24 cellular contexts compared by ENCODE assay signal in the genomic region with DNA sequence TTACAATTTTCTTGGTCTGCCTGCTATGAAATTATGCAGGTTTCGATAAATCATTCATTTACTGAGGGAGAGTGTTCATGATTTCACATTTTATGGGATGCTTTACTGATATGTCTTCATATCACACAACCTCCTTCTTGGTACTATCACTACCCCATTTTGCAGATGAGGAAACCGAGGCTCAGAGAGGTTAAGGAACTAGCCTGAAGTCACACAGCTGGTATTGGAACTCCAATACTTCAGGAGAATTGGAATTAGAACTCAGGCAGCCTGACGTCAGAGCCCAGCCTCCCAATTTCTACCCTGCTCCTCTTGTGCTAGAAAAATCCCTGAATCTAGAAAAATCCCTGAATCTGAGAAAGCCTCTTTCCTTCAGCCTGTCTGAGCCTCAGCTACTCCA. TPM values are rescaled to one million over a fixed set of nuclear protein-coding genes. Genes with fewer than 3 reads are reported as not detected.
"Had no signal": no experiment of that assay in that cellular context is flagged by ENCODE, and none has a peak within 500 bp of the region (broad histone marks: within the 10 kb centered on the region; RNA-seq: fewer than 3 reads in every experiment).

No MANE protein-coding gene starts in this region.

- H3K27me3 Mint-ChIP-seq: stimulated activated memory B cell treated with anti-CD40 and anti-IgM and Interleukin-4, amounts not matched to agents 10 μg/mL and 1 μg/mL and 100 μg/mL, for 72 hours; type B pancreatic cell had no signal

- H3K27ac Mint-ChIP-seq: naive thymus-derived CD8-positive, alpha-beta T cell; nephron progenitor cell; type B pancreatic cell had no signal

- ATAC-seq: foreskin keratinocyte; left ventricle myocardium superior; naive thymus-derived CD8-positive, alpha-beta T cell; psoas muscle; stimulated activated memory B cell treated with anti-CD40 and anti-IgM and Interleukin-4, amounts not matched to agents 10 μg/mL and 1 μg/mL and 100 μg/mL, for 72 hours; stimulated activated naive CD8-positive, alpha-beta T cell treated with anti-CD3 and anti-CD28 coated beads, Interleukin-15, Interleukin-2, amounts not matched to agents 100 U/mL and 50 U/mL, for 24 hours had no signal

- H3K4me3 ChIP-seq: coronary artery, esophagus muscularis mucosa, lower lobe of right lung, psoas muscle, skin epidermis, spleen, testis, tibial artery had no signal

- H3K27me3 ChIP-seq: foreskin keratinocyte, testis had no signal

- H3K4me1 ChIP-seq: psoas muscle, spleen, testis had no signal

- H3K4me1 Mint-ChIP-seq: naive thymus-derived CD8-positive, alpha-beta T cell had no signal

- H3K4me3 Mint-ChIP-seq: naive thymus-derived CD8-positive, alpha-beta T cell; nephron progenitor cell; stimulated activated memory B cell treated with anti-CD40 and anti-IgM and Interleukin-4, amounts not matched to agents 10 μg/mL and 1 μg/mL and 100 μg/mL, for 72 hours; type B pancreatic cell had no signal

- DNase-seq: dermis blood vessel endothelial cell; effector memory CD4-positive, alpha-beta T cell; foreskin keratinocyte; hypothalamus; left ventricle myocardium superior; lower lobe of right lung; naive thymus-derived CD8-positive, alpha-beta T cell; nephron progenitor cell; nucleus accumbens; psoas muscle; right cardiac atrium; spleen; stimulated activated CD4-positive, alpha-beta T cell treated with anti-CD3 and anti-CD28 coated beads, Interleukin-4, amount 100 ng/mL, for 4 hours; stimulated activated naive CD8-positive, alpha-beta T cell treated with anti-CD3 and anti-CD28 coated beads, Interleukin-15, Interleukin-2, amounts not matched to agents 100 U/mL and 50 U/mL, for 24 hours; substantia nigra; testis; tibial artery had no signal

- H3K36me3 Mint-ChIP-seq: naive thymus-derived CD8-positive, alpha-beta T cell; stimulated activated memory B cell treated with anti-CD40 and anti-IgM and Interleukin-4, amounts not matched to agents 10 μg/mL and 1 μg/mL and 100 μg/mL, for 72 hours; type B pancreatic cell had no signal

- H3K9me3 ChIP-seq: esophagus muscularis mucosa, lower lobe of right lung, psoas muscle, spleen, testis, tibial artery had no signal

- H3K27ac ChIP-seq: coronary artery, esophagus muscularis mucosa, lower lobe of right lung, psoas muscle, spleen, testis, tibial artery had no signal

- H3K36me3 ChIP-seq: esophagus muscularis mucosa, lower lobe of right lung, spleen, tibial artery had no signal

- FAIRE-seq: endothelial cell of umbilical vein, keratinocyte had no signal

RNA-seq across cellular contexts. Expression of a gene that starts 50.7 kb away (rescaled TPM):
- total RNA-seq: endothelial cell of umbilical vein had no signal
